In the genomic region with DNA sequence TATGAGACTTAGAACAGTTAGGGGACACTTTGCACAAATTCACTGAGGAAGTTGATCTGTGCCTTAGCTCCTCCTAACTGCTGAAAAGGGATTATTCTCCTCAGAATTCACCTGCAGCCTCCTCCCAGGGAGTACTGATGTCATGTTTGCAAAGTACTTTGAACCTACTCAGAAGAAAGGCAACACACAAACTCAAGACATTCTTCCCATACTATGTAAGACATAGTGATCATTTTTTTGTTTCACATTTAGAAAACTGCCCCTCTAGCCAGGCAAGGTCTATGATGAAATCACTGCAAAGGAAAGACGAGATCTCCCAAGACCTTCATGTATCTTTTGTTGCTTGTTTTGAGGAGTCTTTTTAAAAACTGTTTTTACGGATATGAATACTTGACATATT, we compare ENCODE assay signal across 1 cellular context.
TF ChIP-seq lines count a peak whose summit lies in the region.

No MANE protein-coding gene starts in this region.

TF ChIP-seq in IMR-90, 13 proteins besides CTCF, POLR2A, EP300 and RAD21:
- TF ChIP-seq CEBPB (IDR thresholded peaks at IDR 0.05; ENCODE audit: low read depth, low read length) (peak; percentile 53; the same call in 1 of the 2 replicates), MAZ (IDR thresholded peaks at IDR 0.05; ENCODE audit: borderline replicate concordance, low read depth, low read length) (no peak)
